In genomic region chr13:82758056-82758455, GRCh38 we compare ENCODE assay signal across 1 cellular context.
TF ChIP-seq lines count a peak whose summit lies in the region.

No MANE protein-coding gene starts in this region.

TF ChIP-seq in GM23338, 12 proteins besides CTCF, POLR2A, EP300 and RAD21 (continued from another document):
- no peak for TF ChIP-seq ZNF462 (CRISPR knock-in tag; IDR thresholded peaks at IDR 0.05)
- no peak for TF ChIP-seq ZNF114 (CRISPR knock-in tag; IDR thresholded peaks at IDR 0.05)
- TF ChIP-seq, protein P1, sequence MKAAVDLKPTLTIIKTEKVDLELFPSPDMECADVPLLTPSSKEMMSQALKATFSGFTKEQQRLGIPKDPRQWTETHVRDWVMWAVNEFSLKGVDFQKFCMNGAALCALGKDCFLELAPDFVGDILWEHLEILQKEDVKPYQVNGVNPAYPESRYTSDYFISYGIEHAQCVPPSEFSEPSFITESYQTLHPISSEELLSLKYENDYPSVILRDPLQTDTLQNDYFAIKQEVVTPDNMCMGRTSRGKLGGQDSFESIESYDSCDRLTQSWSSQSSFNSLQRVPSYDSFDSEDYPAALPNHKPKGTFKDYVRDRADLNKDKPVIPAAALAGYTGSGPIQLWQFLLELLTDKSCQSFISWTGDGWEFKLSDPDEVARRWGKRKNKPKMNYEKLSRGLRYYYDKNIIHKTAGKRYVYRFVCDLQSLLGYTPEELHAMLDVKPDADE (IDR thresholded peaks at IDR 0.05) = no peak
